ENCODE assay signal across 9 cellular contexts in the genomic region with DNA sequence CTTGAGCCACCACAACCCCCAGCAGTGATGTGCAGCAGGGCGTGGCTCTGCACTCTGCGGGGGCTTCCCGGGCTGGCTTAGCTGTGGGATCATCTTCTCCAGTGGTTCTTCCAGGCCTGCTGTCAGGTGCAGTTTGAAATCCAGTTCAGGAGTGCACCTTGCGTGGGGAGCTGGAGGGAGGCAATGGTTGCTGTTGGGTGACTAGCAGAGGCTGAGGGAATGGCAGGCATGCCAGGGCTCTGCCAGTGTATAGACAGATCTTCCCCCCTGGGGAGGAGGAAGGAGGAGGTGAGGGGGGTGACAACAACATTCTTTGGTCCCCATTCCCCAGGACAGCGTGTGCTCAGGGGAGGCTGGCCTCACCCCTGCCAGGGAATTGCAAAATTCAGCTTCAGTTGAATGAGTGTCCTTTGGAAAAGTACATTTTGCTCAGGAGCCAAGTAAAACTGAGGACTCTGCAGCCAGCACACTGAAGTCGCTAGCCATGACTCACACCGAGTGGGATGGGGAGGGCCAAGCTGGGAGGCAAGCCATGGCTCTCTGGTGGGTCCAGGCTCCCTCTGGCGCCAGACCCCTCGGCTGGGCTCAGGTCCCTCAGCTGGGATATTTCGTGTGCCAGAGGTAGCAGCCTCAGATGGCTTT. TPM values are rescaled to one million over a fixed set of nuclear protein-coding genes. Genes with fewer than 3 reads are reported as not detected.
DNase-seq lines count a peak whose midpoint lies in the region; ATAC-seq lines count a peak whose summit lies in the region.
"Had no signal": no experiment of that assay in that cellular context is flagged by ENCODE, and none has a peak within 500 bp of the region (broad histone marks: within the 10 kb centered on the region; RNA-seq: fewer than 3 reads in every experiment).

No MANE protein-coding gene starts in this region.

- no peaks in the 10 kb centered on the region for H3K9me3 ChIP-seq in muscle layer of colon (ENCODE audit: low read length)

- peaks cover 0 to 3% (median 0%) of the 10 kb centered on the region in 3 donors for H3K27me3 Mint-ChIP-seq in immature natural killer cell (ENCODE audit: low read depth in 3 of 3)
- H3K27me3 Mint-ChIP-seq: natural killer cell treated with Interleukin-12 subunit alpha and Interleukin-12 subunit beta and Interleukin-15 and Interleukin-18, amount 100 ng/mL, for 72 hours had no signal

- H3K4me1 ChIP-seq in muscle layer of colon (ENCODE audit: insufficient read depth, low read length): peaks cover 78% of the 10 kb centered on the region

- no peaks in the 10 kb centered on the region for H3K27me3 ChIP-seq in muscle layer of colon (ENCODE audit: control insufficient read depth in 1 of 2, insufficient read depth in 2 of 2, low read length in 2 of 2)

- H3K27ac ChIP-seq in muscle layer of colon (ENCODE audit: low read depth, low read length): peak overlapping the region; percentile 82

- no peak for ATAC-seq in HG03097 (IDR thresholded peaks at IDR 0.05; ENCODE audit: low FRiP score, unreplicated experiment)
- ATAC-seq in HG02623 (IDR thresholded peaks at IDR 0.05; ENCODE audit: unreplicated experiment): no peak
- ATAC-seq: natural killer cell treated with Interleukin-12 subunit alpha and Interleukin-12 subunit beta and Interleukin-15 and Interleukin-18, amount 100 ng/mL, for 72 hours had no signal

- DNase-seq in 8988T: peak; percentile 53
- peak; percentile 55 to 80 for DNase-seq in NCI-H446 (lab: John Stamatoyannopoulos, UW)
- DNase-seq in epidermal melanocyte (ENCODE audit: insufficient read length, low spot score): peak; percentile 33
- no peak for DNase-seq in immature natural killer cell
- no peak for DNase-seq in OCI-M1 (lab: John Stamatoyannopoulos, UW)

- no peaks in the 10 kb centered on the region for H3K9me3 Mint-ChIP-seq in immature natural killer cell
- H3K9me3 Mint-ChIP-seq: natural killer cell treated with Interleukin-12 subunit alpha and Interleukin-12 subunit beta and Interleukin-15 and Interleukin-18, amount 100 ng/mL, for 72 hours had no signal

- no peak overlapping the region for H3K4me3 ChIP-seq in muscle layer of colon (ENCODE audit: low read depth in 1 of 2, low read length in 2 of 2)

- no peak overlapping the region for H3K4me3 Mint-ChIP-seq in immature natural killer cell
- H3K4me3 Mint-ChIP-seq: natural killer cell treated with Interleukin-12 subunit alpha and Interleukin-12 subunit beta and Interleukin-15 and Interleukin-18, amount 100 ng/mL, for 72 hours had no signal

- H3K27ac Mint-ChIP-seq in immature natural killer cell: peak overlapping the region in 3 of 6 donors; percentile 65 to 71 (median 67)

- H3K9ac ChIP-seq in muscle layer of colon (ENCODE audit: low read length): no peak overlapping the region

- peaks cover 18 to 21% of the 10 kb centered on the region in 2 donors for H3K4me1 Mint-ChIP-seq in immature natural killer cell

- H3K36me3 Mint-ChIP-seq in immature natural killer cell: peaks cover 0 to 9% (median 0%) of the 10 kb centered on the region in 3 donors
- H3K36me3 Mint-ChIP-seq: natural killer cell treated with Interleukin-12 subunit alpha and Interleukin-12 subunit beta and Interleukin-15 and Interleukin-18, amount 100 ng/mL, for 72 hours had no signal

- no peaks in the 10 kb centered on the region for H3K36me3 ChIP-seq in muscle layer of colon (ENCODE audit: insufficient read depth, low read length)

RNA-seq across cellular contexts. Expression of a gene that starts 35.0 kb away (rescaled TPM):
- polyA plus RNA-seq in immature natural killer cell: 10 to 100 TPM; 40.7 to 61.9 (median 61.7) TPM

Comparison
In these comparisons a context has a peak if more than half of its experiments do, and no peak if none do; other contexts are left out.
1. DNase-seq: peak in 8988T (single experiment), NCI-H446 (2 of 2) and epidermal melanocyte (single experiment); none in immature natural killer cell (0 of 3) and OCI-M1 (single experiment).